ENCODE assay signal across 10 cellular contexts in the genomic region with DNA sequence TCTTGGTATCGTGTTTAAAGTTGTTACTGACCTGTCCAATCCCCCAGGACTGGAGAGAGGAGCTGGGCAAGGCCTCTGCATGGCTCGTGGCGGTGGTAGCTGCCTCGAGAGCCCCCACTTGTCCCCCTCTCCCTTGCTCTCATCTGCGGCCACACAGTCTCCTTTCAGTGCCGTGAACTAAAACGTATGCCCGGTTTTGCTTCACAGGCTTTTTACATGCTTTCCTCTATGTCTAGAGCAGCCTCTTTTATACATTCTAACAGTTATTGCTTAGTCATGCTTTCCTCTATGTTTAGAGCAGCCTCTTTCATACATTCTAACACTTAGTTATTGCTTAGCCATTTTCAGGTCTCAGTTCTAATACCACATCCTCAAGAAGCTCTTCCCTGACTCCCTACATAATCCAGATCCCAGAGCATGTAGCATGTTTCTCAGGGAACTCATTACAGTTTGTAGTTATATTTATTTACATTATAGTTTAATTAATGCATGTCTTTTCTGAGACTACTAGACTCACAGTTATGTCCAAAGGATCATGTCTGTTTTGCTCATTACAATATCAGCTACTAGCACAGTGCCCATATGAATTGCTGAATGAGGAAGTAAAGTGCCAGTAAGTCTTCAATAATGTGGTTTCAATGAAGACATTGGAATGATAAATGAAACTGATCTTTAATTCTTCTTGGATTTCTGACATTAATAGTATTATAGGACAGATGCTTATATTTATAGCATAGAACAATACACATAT.
DNase-seq lines count a peak whose midpoint lies in the region; ATAC-seq and TF ChIP-seq lines count a peak whose summit lies in the region.
"Had no signal": no experiment of that assay in that cellular context is flagged by ENCODE, and none has a peak within 500 bp of the region (broad histone marks: within the 10 kb centered on the region; RNA-seq: fewer than 3 reads in every experiment).

No MANE protein-coding gene starts in this region.

- H3K4me3 ChIP-seq in right atrium auricular region, result no peak overlapping the region
- H3K4me3 ChIP-seq in heart right ventricle, result no peak overlapping the region
- H3K4me3 ChIP-seq in tibial artery, result no peak overlapping the region

- POLR2A ChIA-PET in activated CD8-positive, alpha-beta T cell treated with anti-CD3 and anti-CD28 coated beads, Interleukin-2, amount 10 ng/mL, durations not matched to agents 7 days and 5 days (lab: Charles Lee), result no interaction called here

- 75 to 77% methylated on average over 8 of the region's 8 CpGs for whole genome bisulfite sequencing in heart right ventricle, 2 donors

- CTCF ChIA-PET in activated CD8-positive, alpha-beta T cell treated with anti-CD3 and anti-CD28 coated beads, Interleukin-2, amount 10 ng/mL, durations not matched to agents 7 days and 5 days (lab: Charles Lee), result no interaction called here

- no peaks in the 10 kb centered on the region for H3K36me3 Mint-ChIP-seq in dendritic cell treated with granulocyte-macrophage colony-stimulating factor and Interleukin-4, amounts not matched to agents 40 ng/mL and 50 ng/mL, for 4 days (ENCODE audit: low read depth)
- H3K36me3 Mint-ChIP-seq in activated CD8-positive, alpha-beta T cell treated with anti-CD3 and anti-CD28 coated beads, Interleukin-2, amount 10 ng/mL, durations not matched to agents 7 days and 5 days (ENCODE audit: low read depth), result no peaks in the 10 kb centered on the region

- peak overlapping the region; percentile 78 for H3K27ac Mint-ChIP-seq in dendritic cell treated with granulocyte-macrophage colony-stimulating factor and Interleukin-4, amounts not matched to agents 40 ng/mL and 50 ng/mL, for 4 days
- H3K27ac Mint-ChIP-seq in activated CD8-positive, alpha-beta T cell treated with anti-CD3 and anti-CD28 coated beads, Interleukin-2, amount 10 ng/mL, durations not matched to agents 7 days and 5 days, result no peak overlapping the region

- H3K36me3 ChIP-seq in right atrium auricular region (no peaks in the 10 kb centered on the region), heart right ventricle (no peaks in the 10 kb centered on the region), tibial artery (no peaks in the 10 kb centered on the region)
- H3K36me3 ChIP-seq: BE2C had no signal

- H3K27ac ChIP-seq in right atrium auricular region, result peak overlapping the region in 1 of 2 donors; percentile 10
- no peak overlapping the region for H3K27ac ChIP-seq in heart right ventricle
- peak overlapping the region; percentile 15 to 50 for H3K27ac ChIP-seq in tibial artery

- intact Hi-C loops in heart right ventricle (cut with DNase I), result loop anchor here in 1 of 10 donors (10.0 kb wide), 1 partner anchor 49 kb away; no protein-coding TSS in a partner anchor
- intact Hi-C loops in dendritic cell treated with granulocyte-macrophage colony-stimulating factor and Interleukin-4, amounts not matched to agents 40 ng/mL and 50 ng/mL, for 4 days (cut with micrococcal nuclease), result loop anchor here (5.0 kb wide), 1 partner anchor 94 kb away; no protein-coding TSS in a partner anchor
- intact Hi-C loops in tibial artery (cut with DNase I; ENCODE audit: low total_unique reads), result no loop called here

- H3K27me3 Mint-ChIP-seq in dendritic cell treated with granulocyte-macrophage colony-stimulating factor and Interleukin-4, amounts not matched to agents 40 ng/mL and 50 ng/mL, for 4 days, result no peaks in the 10 kb centered on the region
- H3K27me3 Mint-ChIP-seq in activated CD8-positive, alpha-beta T cell treated with anti-CD3 and anti-CD28 coated beads, Interleukin-2, amount 10 ng/mL, durations not matched to agents 7 days and 5 days (ENCODE audit: low read depth), result no peaks in the 10 kb centered on the region

- H3K27me3 ChIP-seq in right atrium auricular region (no peaks in the 10 kb centered on the region), heart right ventricle (no peaks in the 10 kb centered on the region), tibial artery (no peaks in the 10 kb centered on the region)
- H3K27me3 ChIP-seq: BE2C had no signal

- H3K4me1 Mint-ChIP-seq in dendritic cell treated with granulocyte-macrophage colony-stimulating factor and Interleukin-4, amounts not matched to agents 40 ng/mL and 50 ng/mL, for 4 days (ENCODE audit: low read depth), result peaks cover 19% of the 10 kb centered on the region
- H3K4me1 Mint-ChIP-seq in activated CD8-positive, alpha-beta T cell treated with anti-CD3 and anti-CD28 coated beads, Interleukin-2, amount 10 ng/mL, durations not matched to agents 7 days and 5 days (ENCODE audit: low read depth), result no peaks in the 10 kb centered on the region

- H3K9me3 Mint-ChIP-seq in dendritic cell treated with granulocyte-macrophage colony-stimulating factor and Interleukin-4, amounts not matched to agents 40 ng/mL and 50 ng/mL, for 4 days, result no peaks in the 10 kb centered on the region
- no peaks in the 10 kb centered on the region for H3K9me3 Mint-ChIP-seq in activated CD8-positive, alpha-beta T cell treated with anti-CD3 and anti-CD28 coated beads, Interleukin-2, amount 10 ng/mL, durations not matched to agents 7 days and 5 days (ENCODE audit: insufficient read depth)

- no peak for TF ChIP-seq CTCF in right atrium auricular region (IDR thresholded peaks at IDR 0.05)
- TF ChIP-seq CTCF in heart right ventricle (IDR thresholded peaks at IDR 0.05), result no peak
- no peak for TF ChIP-seq CTCF in tibial artery (IDR thresholded peaks at IDR 0.05)

- H3K4me3 Mint-ChIP-seq in dendritic cell treated with granulocyte-macrophage colony-stimulating factor and Interleukin-4, amounts not matched to agents 40 ng/mL and 50 ng/mL, for 4 days, result no peak overlapping the region
- no peak overlapping the region for H3K4me3 Mint-ChIP-seq in activated CD8-positive, alpha-beta T cell treated with anti-CD3 and anti-CD28 coated beads, Interleukin-2, amount 10 ng/mL, durations not matched to agents 7 days and 5 days

- ATAC-seq in heart right ventricle, result no peak
- ATAC-seq in activated CD8-positive, alpha-beta T cell treated with anti-CD3 and anti-CD28 coated beads, Interleukin-2, amount 10 ng/mL, durations not matched to agents 7 days and 5 days, result no peak

- H3K4me1 ChIP-seq in right atrium auricular region (peaks cover 0 to 8% of the 10 kb centered on the region in 2 donors), heart right ventricle (peaks cover 0 to 11% (median 0%) of the 10 kb centered on the region in 9 donors), tibial artery (peaks cover 0 to 11% (median 4%) of the 10 kb centered on the region in 4 donors)
- H3K4me1 ChIP-seq: BE2C had no signal

- peak; percentile 40 for DNase-seq in right atrium auricular region (ENCODE audit: low spot score)
- no peak for DNase-seq in heart right ventricle
- peak; percentile 38 to 53 for DNase-seq in Kasumi-1 (lab: John Stamatoyannopoulos, UW)
- DNase-seq in tibial artery, result no peak
- DNase-seq in activated CD8-positive, alpha-beta T cell treated with anti-CD3 and anti-CD28 coated beads, Interleukin-2, amount 10 ng/mL, durations not matched to agents 7 days and 5 days, result no peak
- DNase-seq in hepatic stellate cell (ENCODE audit: low spot score), result no peak
- no peak for DNase-seq in hippocampal formation (lab: John Stamatoyannopoulos, UW)
- DNase-seq: BE2C, cortex of kidney had no signal

- no peaks in the 10 kb centered on the region for H3K9me3 ChIP-seq in right atrium auricular region
- H3K9me3 ChIP-seq in heart right ventricle, result no peaks in the 10 kb centered on the region
- H3K9me3 ChIP-seq in tibial artery, result no peaks in the 10 kb centered on the region
- H3K9me3 ChIP-seq: BE2C had no signal

Comparison
In these comparisons a context has a peak if more than half of its experiments do, and no peak if none do; other contexts are left out.
1. DNase-seq: peak in right atrium auricular region (single experiment) and Kasumi-1 (2 of 2); none in heart right ventricle (0 of 2), tibial artery (0 of 2), activated CD8-positive, alpha-beta T cell treated with anti-CD3 and anti-CD28 coated beads, Interleukin-2, amount 10 ng/mL, durations not matched to agents 7 days and 5 days (single experiment), hepatic stellate cell (single experiment) and hippocampal formation (0 of 2).
2. H3K27ac ChIP-seq: peak in tibial artery (2 of 2); none in heart right ventricle (0 of 10).